In genomic region chr9:89602978-89603628, GRCh38 we compare ENCODE assay signal across 8 cellular contexts. TPM values are rescaled to one million over a fixed set of nuclear protein-coding genes. Genes with fewer than 3 reads are reported as not detected.
A peak's percentile ranks its signal among the peaks of the same experiment; 100 is the strongest.
DNase-seq lines count a peak whose midpoint lies in the region; ATAC-seq and TF ChIP-seq lines count a peak whose summit lies in the region.

No MANE protein-coding gene starts in this region.

- H3K27ac ChIP-seq in duodenal mucosa (ENCODE audit: low read depth, low read length) = no peak overlapping the region

- H3K27ac Mint-ChIP-seq in activated CD4-positive, alpha-beta memory T cell treated with anti-CD3 and anti-CD28 coated beads for 36 hours = peak overlapping the region; percentile 58

- DNase-seq in DMS114 treated with DMSO at 0.1 percent for 48 hours (lab: John Stamatoyannopoulos, UW; ENCODE audit: unreplicated experiment) = peak; percentile 50
- peak; percentile 98 for DNase-seq in NCI-H748 (lab: John Stamatoyannopoulos, UW; ENCODE audit: unreplicated experiment)
- peak; percentile 94 for DNase-seq in activated CD4-positive, alpha-beta memory T cell treated with anti-CD3 and anti-CD28 coated beads for 36 hours
- peak; percentile 89 to 97 for DNase-seq in lower leg skin (ENCODE audit: low spot score in 2 of 2)
- DNase-seq in stimulated activated CD4-positive, alpha-beta T cell treated with anti-CD3 and anti-CD28 coated beads, Interleukin-2, amount 100 ng/mL, for 4 hours (ENCODE audit: low read depth) = peak; percentile 85

- H3K27me3 Mint-ChIP-seq in activated CD4-positive, alpha-beta memory T cell treated with anti-CD3 and anti-CD28 coated beads for 36 hours = no peaks in the 10 kb centered on the region

- H3K4me1 ChIP-seq in duodenal mucosa (ENCODE audit: control insufficient read depth in 1 of 2, insufficient read depth in 2 of 2, low read length in 2 of 2) = peaks cover 27 to 39% of the 10 kb centered on the region in 2 donors

- no peaks in the 10 kb centered on the region for H3K27me3 ChIP-seq in duodenal mucosa (ENCODE audit: control insufficient read depth in 1 of 2, insufficient read depth in 2 of 2, low read length in 2 of 2)

- POLR2A ChIA-PET in activated CD4-positive, alpha-beta memory T cell treated with anti-CD3 and anti-CD28 coated beads for 36 hours (lab: Charles Lee) = interaction anchor here (1.2 kb wide), 1 partner anchor 497 kb away, joined by 6 read pairs; no protein-coding TSS in a partner anchor

- peak overlapping the region; percentile 9 to 44 for H3K9ac ChIP-seq in duodenal mucosa (ENCODE audit: low read depth in 1 of 2, low read length in 2 of 2)

- peak overlapping the region; percentile 83 to 88 for H3K4me3 ChIP-seq in duodenal mucosa (ENCODE audit: low read depth in 1 of 2, low read length in 2 of 2)
- no peak overlapping the region for H3K4me3 ChIP-seq in lower leg skin (ENCODE audit: low read depth, poor library complexity, severe bottlenecking)

- WGBS in lower leg skin, 2 donors = 1 to 2% methylated on average over 24 of the region's 24 CpGs

- TF ChIP-seq POLR2A in lower leg skin (IDR thresholded peaks at IDR 0.05) = no peak

- CTCF ChIA-PET in activated CD4-positive, alpha-beta memory T cell treated with anti-CD3 and anti-CD28 coated beads for 36 hours (lab: Charles Lee) = interaction anchor here (0.6 to 6.2 kb wide), 73 partner anchors 10 to 1040 kb away, joined by 3 to 258 read pairs (median 4); no protein-coding TSS in a partner anchor

- no peaks in the 10 kb centered on the region for H3K9me3 ChIP-seq in duodenal mucosa (ENCODE audit: control insufficient read depth in 1 of 2, low read length in 2 of 2)

- peaks cover 28% of the 10 kb centered on the region for H3K4me1 Mint-ChIP-seq in activated CD4-positive, alpha-beta memory T cell treated with anti-CD3 and anti-CD28 coated beads for 36 hours (ENCODE audit: low read depth)

- peak; percentile 36 for ATAC-seq in HG03442 (IDR thresholded peaks at IDR 0.05; ENCODE audit: unreplicated experiment)
- no peak for ATAC-seq in HG03139 (IDR thresholded peaks at IDR 0.05; ENCODE audit: unreplicated experiment)

- intact Hi-C loops in activated CD4-positive, alpha-beta memory T cell treated with anti-CD3 and anti-CD28 coated beads for 36 hours (cut with micrococcal nuclease) = loop anchor here (1.0 to 10.0 kb wide), 9 partner anchors 98 to 1154 kb away; no protein-coding TSS in a partner anchor
- intact Hi-C loops in lower leg skin (cut with DNase I; ENCODE audit: low total_unique reads) = loop anchor here (5.0 kb wide), 1 partner anchor 494 kb away; no protein-coding TSS in a partner anchor

- no peaks in the 10 kb centered on the region for H3K36me3 ChIP-seq in duodenal mucosa (ENCODE audit: control insufficient read depth in 1 of 2, insufficient read depth in 2 of 2, low read length in 2 of 2)

- H3K4me3 Mint-ChIP-seq in activated CD4-positive, alpha-beta memory T cell treated with anti-CD3 and anti-CD28 coated beads for 36 hours = peak overlapping the region; percentile 71

- H3K36me3 Mint-ChIP-seq in activated CD4-positive, alpha-beta memory T cell treated with anti-CD3 and anti-CD28 coated beads for 36 hours = peaks cover 3% of the 10 kb centered on the region

- H3K9me3 Mint-ChIP-seq in activated CD4-positive, alpha-beta memory T cell treated with anti-CD3 and anti-CD28 coated beads for 36 hours = no peaks in the 10 kb centered on the region

- peak in 2 of 3 donors; percentile 58 to 60 for TF ChIP-seq CTCF in lower leg skin (IDR thresholded peaks at IDR 0.05)

RNA-seq across cellular contexts. Expression of gene GADD45G, which starts 1.7 kb away (rescaled TPM):
- 1 to 10 TPM; 5.1 to 5.7 TPM for total RNA-seq in activated CD4-positive, alpha-beta memory T cell treated with anti-CD3 and anti-CD28 coated beads for 36 hours
- total RNA-seq in lower leg skin = 10 to 100 TPM; 18.3 to 48.9 (median 23.6) TPM
